Comparison of ENCODE assay signal across 11 cellular contexts in genomic region chr3:49868951-49869454, GRCh38. TPM values are rescaled to one million over a fixed set of nuclear protein-coding genes. Genes with fewer than 3 reads are reported as not detected.
DNase-seq lines count a peak whose midpoint lies in the region; ATAC-seq and TF ChIP-seq lines count a peak whose summit lies in the region.
"Had no signal": no experiment of that assay in that cellular context is flagged by ENCODE, and none has a peak within 500 bp of the region (broad histone marks: within the 10 kb centered on the region; RNA-seq: fewer than 3 reads in every experiment).

No MANE protein-coding gene starts in this region.

- ATAC-seq in activated naive CD8-positive, alpha-beta T cell treated with anti-CD3 and anti-CD28 coated beads, Interleukin-2, amount 50 U/mL, for 24 hours, result no peak
- no peak for ATAC-seq in HG03439 (IDR thresholded peaks at IDR 0.05; ENCODE audit: unreplicated experiment)
- no peak for ATAC-seq in HG03097 (IDR thresholded peaks at IDR 0.05; ENCODE audit: low FRiP score, unreplicated experiment)

- H3K27ac ChIP-seq in BLaER1, result no peak overlapping the region
- H3K27ac ChIP-seq: uterus had no signal

- DNase-seq in H7, result peak; percentile 95
- peak; percentile 9 for DNase-seq in activated naive CD8-positive, alpha-beta T cell treated with anti-CD3 and anti-CD28 coated beads, Interleukin-2, amount 50 U/mL, for 24 hours
- DNase-seq in UCSD-AML1 (lab: John Stamatoyannopoulos, UW; ENCODE audit: unreplicated experiment), result no peak
- no peak for DNase-seq in midbrain (lab: John Stamatoyannopoulos, UW)
- DNase-seq: uterus had no signal

- H3K9ac ChIP-seq in BLaER1, result no peak overlapping the region

- no peak overlapping the region for H3K27ac Mint-ChIP-seq in activated naive CD8-positive, alpha-beta T cell treated with anti-CD3 and anti-CD28 coated beads, Interleukin-2, amount 50 U/mL, for 24 hours
- H3K27ac Mint-ChIP-seq in nephron, result no peak overlapping the region

- H3K36me3 Mint-ChIP-seq in activated naive CD8-positive, alpha-beta T cell treated with anti-CD3 and anti-CD28 coated beads, Interleukin-2, amount 50 U/mL, for 24 hours (ENCODE audit: low read depth), result no peaks in the 10 kb centered on the region
- H3K36me3 Mint-ChIP-seq in nephron (ENCODE audit: low read depth), result no peaks in the 10 kb centered on the region

- H3K36me3 ChIP-seq in BLaER1 (no peaks in the 10 kb centered on the region), H7 (replicated peaks; ENCODE audit: control insufficient read depth, insufficient read depth, low read length) (no peaks in the 10 kb centered on the region)
- H3K36me3 ChIP-seq: uterus had no signal

- peaks cover 53% of the 10 kb centered on the region for H3K4me1 ChIP-seq in BLaER1

- H3K4me1 Mint-ChIP-seq in activated naive CD8-positive, alpha-beta T cell treated with anti-CD3 and anti-CD28 coated beads, Interleukin-2, amount 50 U/mL, for 24 hours, result peaks cover 10% of the 10 kb centered on the region
- peaks cover 11% of the 10 kb centered on the region for H3K4me1 Mint-ChIP-seq in nephron

- H3K9me3 Mint-ChIP-seq in activated naive CD8-positive, alpha-beta T cell treated with anti-CD3 and anti-CD28 coated beads, Interleukin-2, amount 50 U/mL, for 24 hours, result no peaks in the 10 kb centered on the region
- no peaks in the 10 kb centered on the region for H3K9me3 Mint-ChIP-seq in nephron

- no peaks in the 10 kb centered on the region for H3K9me3 ChIP-seq in BLaER1
- H3K9me3 ChIP-seq: uterus had no signal

- peaks cover 32% of the 10 kb centered on the region for H4K20me1 ChIP-seq in BLaER1

- H3K27me3 Mint-ChIP-seq in activated naive CD8-positive, alpha-beta T cell treated with anti-CD3 and anti-CD28 coated beads, Interleukin-2, amount 50 U/mL, for 24 hours, result peaks cover 34% of the 10 kb centered on the region
- H3K27me3 Mint-ChIP-seq in nephron (ENCODE audit: low read depth), result peaks cover 52% of the 10 kb centered on the region

- peak overlapping the region; percentile 63 for H3K4me3 ChIP-seq in BLaER1
- peak overlapping the region; percentile 75 for H3K4me3 ChIP-seq in H7 (ENCODE audit: insufficient read depth, low read depth, low read length)
- H3K4me3 ChIP-seq: uterus had no signal

- peaks cover 35% of the 10 kb centered on the region for H3K27me3 ChIP-seq in BLaER1
- peaks cover 7% of the 10 kb centered on the region for H3K27me3 ChIP-seq in H7 (ENCODE audit: control insufficient read depth, insufficient read depth, low read length)

- peak overlapping the region; percentile 95 for H3K4me2 ChIP-seq in BLaER1

- H3K4me3 Mint-ChIP-seq in activated naive CD8-positive, alpha-beta T cell treated with anti-CD3 and anti-CD28 coated beads, Interleukin-2, amount 50 U/mL, for 24 hours, result peak overlapping the region; percentile 21
- peak overlapping the region in 2 of 3 experiments; percentile 54 to 62 for H3K4me3 Mint-ChIP-seq in nephron

- TF ChIP-seq CTCF in nephron (IDR thresholded peaks at IDR 0.05; ENCODE audit: unreplicated experiment in 3 of 3), result no peak

RNA-seq across cellular contexts. Expression of gene CAMKV, which starts 0.7 kb away (rescaled TPM):
- 38.6 and 46.8 TPM in 2 replicates for total RNA-seq in H7 (2014; rRNA removed; shearing (Covaris generic))
- total RNA-seq: glomerular endothelial cell had no signal

RNA-seq across cellular contexts. Expression of gene TRAIP, which starts 12.6 kb away (rescaled TPM):
- total RNA-seq in H7 (2014; rRNA removed; shearing (Covaris generic)), result 16.1 and 24.9 TPM in 2 replicates

RNA-seq across cellular contexts. Expression of gene MST1R, which starts 34.7 kb away (rescaled TPM):
- 0.76 and 2.0 TPM in 2 replicates for total RNA-seq in H7 (2014; rRNA removed; shearing (Covaris generic))
- total RNA-seq: SK-MEL-5 had no signal

RNA-seq across cellular contexts. Expression of gene UBA7, which starts 55.2 kb away (rescaled TPM):
- total RNA-seq in H7 (2014; rRNA removed; shearing (Covaris generic)), result 0.07 and 0.55 TPM in 2 replicates

Comparison
In these comparisons a context has a peak if more than half of its experiments do, and no peak if none do; other contexts are left out.
1. DNase-seq: peak in H7 (single experiment) and activated naive CD8-positive, alpha-beta T cell treated with anti-CD3 and anti-CD28 coated beads, Interleukin-2, amount 50 U/mL, for 24 hours (single experiment); none in UCSD-AML1 (single experiment) and midbrain (single experiment).